Comparison of ENCODE assay signal across 16 cellular contexts in genomic region chr2:231386446-231386845, GRCh38. TPM values are rescaled to one million over a fixed set of nuclear protein-coding genes. Genes with fewer than 3 reads are reported as not detected.
DNase-seq lines count a peak whose midpoint lies in the region; ATAC-seq and TF ChIP-seq lines count a peak whose summit lies in the region.
"Had no signal": no experiment of that assay in that cellular context is flagged by ENCODE, and none has a peak within 500 bp of the region (broad histone marks: within the 10 kb centered on the region; RNA-seq: fewer than 3 reads in every experiment).

No MANE protein-coding gene starts in this region.

- no peak overlapping the region for H3K4me2 ChIP-seq in mammary epithelial cell (ENCODE audit: insufficient read depth, low read depth, low read length)
- H3K4me2 ChIP-seq: PC-9 had no signal

- H3K27ac ChIP-seq in mammary epithelial cell (ENCODE audit: insufficient read depth, low read depth, low read length) (no peak overlapping the region), RWPE2 (ENCODE audit: poor library complexity, severe bottlenecking) (no peak overlapping the region)
- H3K27ac ChIP-seq: PC-9, thyroid gland had no signal

- POLR2A ChIA-PET in MCF 10A (lab: Yijun Ruan, JAX) = interaction anchor here (1.0 kb wide), 1 partner anchor 9 kb away, joined by 3 read pairs; no protein-coding TSS in a partner anchor

- no peak overlapping the region for H3K27ac Mint-ChIP-seq in MCF 10A (ENCODE audit: low read depth, unreplicated experiment)
- H3K27ac Mint-ChIP-seq in endothelial cell (ENCODE audit: unreplicated experiment) = no peak overlapping the region
- H3K27ac Mint-ChIP-seq: activated CD4-positive, alpha-beta memory T cell treated with anti-CD3 and anti-CD28 coated beads for 36 hours; T-helper 17 cell had no signal

- in situ Hi-C loops in mammary epithelial cell (cut with MboI; ENCODE audit: low sequenced_read_pairs in 2 of 2) = no loop called here

- H3K27me3 ChIP-seq in mammary epithelial cell (ENCODE audit: insufficient read depth, low read length) = no peaks in the 10 kb centered on the region
- no peaks in the 10 kb centered on the region for H3K27me3 ChIP-seq in RWPE2 (ENCODE audit: insufficient read depth, poor library complexity, severe bottlenecking)
- H3K27me3 ChIP-seq: thyroid gland had no signal

- WGBS in mammary epithelial cell (ENCODE audit: low coverage, missing lambda C conversion rate) = 64% methylated on average over 3 of the region's 3 CpGs

- dilution Hi-C loops in mammary epithelial cell (cut with HindIII; ENCODE audit: low sequenced_read_pairs) = no loop called here

- peaks cover 14% of the 10 kb centered on the region for H3K9me3 Mint-ChIP-seq in MCF 10A (ENCODE audit: unreplicated experiment)
- H3K9me3 Mint-ChIP-seq in endothelial cell (ENCODE audit: unreplicated experiment) = no peaks in the 10 kb centered on the region

- no peak overlapping the region for H3K4me3 Mint-ChIP-seq in MCF 10A (ENCODE audit: unreplicated experiment)
- H3K4me3 Mint-ChIP-seq in endothelial cell (ENCODE audit: unreplicated experiment) = no peak overlapping the region
- H3K4me3 Mint-ChIP-seq: activated CD4-positive, alpha-beta memory T cell treated with anti-CD3 and anti-CD28 coated beads for 36 hours; central memory CD8-positive, alpha-beta T cell; T-helper 17 cell had no signal

- intact Hi-C loops in mammary epithelial cell (cut with micrococcal nuclease) = no loop called here
- intact Hi-C loops in MCF 10A (cut with micrococcal nuclease) = no loop called here

- no peaks in the 10 kb centered on the region for H4K20me1 ChIP-seq in mammary epithelial cell (ENCODE audit: insufficient read depth, low read length)

- H3K79me2 ChIP-seq in mammary epithelial cell (ENCODE audit: insufficient read depth, low read length) = no peaks in the 10 kb centered on the region

- TF ChIP-seq CTCF in mammary epithelial cell (conservative IDR thresholded peaks at IDR 0.05 in 1 of 2, IDR thresholded peaks at IDR 0.05 in 1 of 2; ENCODE audit: extremely low read depth in 1 of 2, insufficient read depth in 1 of 2, low read depth in 1 of 2, low read length in 2 of 2) = no peak
- TF ChIP-seq CTCF in MCF 10A (IDR thresholded peaks at IDR 0.05; ENCODE audit: unreplicated experiment) = no peak
- TF ChIP-seq CTCF in RWPE2 (IDR thresholded peaks at IDR 0.05; ENCODE audit: poor library complexity, severe bottlenecking) = no peak
- TF ChIP-seq CTCF in endothelial cell (IDR thresholded peaks at IDR 0.05; ENCODE audit: unreplicated experiment) = no peak

- H3K27me3 Mint-ChIP-seq in MCF 10A (ENCODE audit: insufficient read depth, unreplicated experiment) = no peaks in the 10 kb centered on the region
- peaks cover 13% of the 10 kb centered on the region for H3K27me3 Mint-ChIP-seq in endothelial cell (ENCODE audit: unreplicated experiment)

- H3K4me1 Mint-ChIP-seq in MCF 10A (ENCODE audit: insufficient read depth, unreplicated experiment) (peaks cover 5% of the 10 kb centered on the region), endothelial cell (ENCODE audit: unreplicated experiment) (peaks cover under 1% of the 10 kb centered on the region)
- H3K4me1 Mint-ChIP-seq: central memory CD8-positive, alpha-beta T cell had no signal

- ATAC-seq in RWPE2 (ENCODE audit: low read depth) (peak; percentile 30; the same call in 1 of the 3 replicates), GM18868 (IDR thresholded peaks at IDR 0.05; ENCODE audit: unreplicated experiment) (no peak), GM18519 (IDR thresholded peaks at IDR 0.05; ENCODE audit: low FRiP score, unreplicated experiment) (no peak)
- ATAC-seq: T-helper 17 cell had no signal

- CTCF ChIA-PET in mammary epithelial cell (lab: Charles Lee; ENCODE audit: low non-redundant PET) (no interaction called here), MCF 10A (lab: Yijun Ruan, JAX) (no interaction called here)

- DNase-seq in mammary epithelial cell (peak; percentile 78), MCF 10A (ENCODE audit: unreplicated experiment) (no peak), RWPE2 (ENCODE audit: low spot score) (no peak), fibroblast of peridontal ligament (ENCODE audit: extremely low read depth) (peak; percentile 69), endothelial cell (ENCODE audit: low spot score) (no peak)
- no peak for DNase-seq in activated CD8-positive, alpha-beta memory T cell treated with anti-CD3 and anti-CD28 coated beads, Interleukin-2, amount 50 U/mL, for 48 hours
- DNase-seq: activated CD4-positive, alpha-beta memory T cell treated with anti-CD3 and anti-CD28 coated beads for 36 hours; activated gamma-delta T cell; DMS79; NCI-H2227 treated with DMSO at 0.1 percent for 48 hours; T-helper 17 cell; thyroid gland had no signal

- no peaks in the 10 kb centered on the region for H3K36me3 ChIP-seq in mammary epithelial cell (ENCODE audit: insufficient read depth, low read length)
- no peaks in the 10 kb centered on the region for H3K36me3 ChIP-seq in RWPE2 (ENCODE audit: low read depth)
- H3K36me3 ChIP-seq: thyroid gland had no signal

- H3K9ac ChIP-seq in mammary epithelial cell (ENCODE audit: insufficient read depth, low read length) = no peak overlapping the region

- no TSS peak for BruUV-seq in mammary epithelial cell (replicated peaks; lab: Mats Ljungman, UMichigan)
- BruUV-seq in MCF 10A (replicated peaks; lab: Mats Ljungman, UMichigan) = no TSS peak

- H3K4me1 ChIP-seq in mammary epithelial cell (ENCODE audit: insufficient read depth, low read length) (peaks cover 17% of the 10 kb centered on the region), RWPE2 (ENCODE audit: insufficient read depth, poor library complexity, severe bottlenecking) (no peaks in the 10 kb centered on the region)
- H3K4me1 ChIP-seq: thyroid gland had no signal

- H3K36me3 Mint-ChIP-seq in MCF 10A (ENCODE audit: insufficient read depth, unreplicated experiment) (peaks cover 11% of the 10 kb centered on the region), endothelial cell (ENCODE audit: low read depth, unreplicated experiment) (peaks cover 19% of the 10 kb centered on the region)
- H3K36me3 Mint-ChIP-seq: activated CD4-positive, alpha-beta memory T cell treated with anti-CD3 and anti-CD28 coated beads for 36 hours had no signal

- H2AFZ ChIP-seq in mammary epithelial cell (ENCODE audit: low read depth, low read length) = no peak overlapping the region
- H2AFZ ChIP-seq: PC-9 had no signal

- peaks cover 16% of the 10 kb centered on the region for H3K9me3 ChIP-seq in mammary epithelial cell (replicated peaks; ENCODE audit: insufficient read depth, low read length)
- H3K9me3 ChIP-seq in RWPE2 (ENCODE audit: severe bottlenecking) = no peaks in the 10 kb centered on the region
- H3K9me3 ChIP-seq: thyroid gland had no signal

- H3K4me3 ChIP-seq in mammary epithelial cell (replicated peaks in 1 of 3; ENCODE audit: insufficient read depth in 1 of 3, low read depth in 2 of 3, low read length in 3 of 3) = no peak overlapping the region
- H3K4me3 ChIP-seq in RWPE2 (ENCODE audit: severe bottlenecking) = no peak overlapping the region
- H3K4me3 ChIP-seq: PC-9, thyroid gland had no signal

RNA-seq across cellular contexts. Expression of gene B3GNT7, which starts 9.1 kb away (rescaled TPM):
- total RNA-seq in mammary epithelial cell (1 to 10 TPM in 1 of 2 donors, under 1 TPM in 1; 0.61 to 7.3 TPM), MCF 10A (2022) (not detected in 2 replicates), endothelial cell (ENCODE audit: unreplicated experiment) (5.3 TPM)
- polyA plus RNA-seq in mammary epithelial cell = 0.19 TPM
- not detected for polyA minus RNA-seq in mammary epithelial cell
- total RNA-seq: activated CD4-positive, alpha-beta memory T cell treated with anti-CD3 and anti-CD28 coated beads for 36 hours had no signal

Comparison
In these comparisons a context has a peak if more than half of its experiments do, and no peak if none do; other contexts are left out.
1. DNase-seq: peak in mammary epithelial cell (single experiment) and fibroblast of peridontal ligament (single experiment); none in MCF 10A (single experiment), RWPE2 (single experiment), endothelial cell (single experiment) and activated CD8-positive, alpha-beta memory T cell treated with anti-CD3 and anti-CD28 coated beads, Interleukin-2, amount 50 U/mL, for 48 hours (single experiment).